In genomic region chr10:124724279-124725027, GRCh38 we compare ENCODE assay signal across 9 cellular contexts. TPM values are rescaled to one million over a fixed set of nuclear protein-coding genes. Genes with fewer than 3 reads are reported as not detected.
DNase-seq lines count a peak whose midpoint lies in the region; ATAC-seq and TF ChIP-seq lines count a peak whose summit lies in the region.
"Had no signal": no experiment of that assay in that cellular context is flagged by ENCODE, and none has a peak within 500 bp of the region (broad histone marks: within the 10 kb centered on the region; RNA-seq: fewer than 3 reads in every experiment).

No MANE protein-coding gene starts in this region.

- TF ChIP-seq CTCF in body of pancreas (IDR thresholded peaks at IDR 0.05): no peak
- TF ChIP-seq CTCF in thoracic aorta (IDR thresholded peaks at IDR 0.05): no peak

- H3K4me3 Mint-ChIP-seq in activated CD4-positive, alpha-beta T cell treated with anti-CD3 and anti-CD28 coated beads, Interleukin-2, amount 10 ng/mL, durations not matched to agents 24 days and 14 days: no peak overlapping the region

- H3K9me3 Mint-ChIP-seq in activated CD4-positive, alpha-beta T cell treated with anti-CD3 and anti-CD28 coated beads, Interleukin-2, amount 10 ng/mL, durations not matched to agents 24 days and 14 days: no peaks in the 10 kb centered on the region

- H3K4me3 ChIP-seq in body of pancreas: no peak overlapping the region
- no peak overlapping the region for H3K4me3 ChIP-seq in thoracic aorta

- ATAC-seq in body of pancreas (peak; percentile 65), thoracic aorta (ENCODE audit: insufficient number of reproducible peaks, low FRiP score, low read depth) (no peak), GM21423 (IDR thresholded peaks at IDR 0.05; ENCODE audit: unreplicated experiment) (no peak)

- no peaks in the 10 kb centered on the region for H3K27me3 Mint-ChIP-seq in activated CD4-positive, alpha-beta T cell treated with anti-CD3 and anti-CD28 coated beads, Interleukin-2, amount 10 ng/mL, durations not matched to agents 24 days and 14 days

- H3K4me1 ChIP-seq in body of pancreas (peaks cover 53% of the 10 kb centered on the region), thoracic aorta (ENCODE audit: control insufficient read depth in 1 of 2, low read depth in 2 of 2) (peaks cover 38 to 64% of the 10 kb centered on the region in 2 donors)

- H3K27ac Mint-ChIP-seq in activated CD4-positive, alpha-beta T cell treated with anti-CD3 and anti-CD28 coated beads, Interleukin-2, amount 10 ng/mL, durations not matched to agents 24 days and 14 days: peak overlapping the region; percentile 60

- whole genome bisulfite sequencing in body of pancreas, 2 donors: 74 to 77% methylated on average over 13 to 19 of the region's 20 CpGs

- H3K36me3 ChIP-seq in body of pancreas (replicated peaks in 1 of 2; ENCODE audit: insufficient read depth in 1 of 2, low read depth in 2 of 2): no peaks in the 10 kb centered on the region
- no peaks in the 10 kb centered on the region for H3K36me3 ChIP-seq in thoracic aorta

- intact Hi-C loops in activated CD4-positive, alpha-beta T cell treated with anti-CD3 and anti-CD28 coated beads, Interleukin-2, amount 10 ng/mL, durations not matched to agents 24 days and 14 days (cut with micrococcal nuclease): no loop called here
- intact Hi-C loops in body of pancreas (cut with DNase I): no loop called here

- peaks cover 66% of the 10 kb centered on the region for H3K4me1 Mint-ChIP-seq in activated CD4-positive, alpha-beta T cell treated with anti-CD3 and anti-CD28 coated beads, Interleukin-2, amount 10 ng/mL, durations not matched to agents 24 days and 14 days

- TF ChIP-seq POLR2A in body of pancreas (IDR thresholded peaks at IDR 0.05): no peak

- H3K9me3 ChIP-seq in body of pancreas: no peaks in the 10 kb centered on the region
- no peaks in the 10 kb centered on the region for H3K9me3 ChIP-seq in thoracic aorta

- H3K36me3 Mint-ChIP-seq in activated CD4-positive, alpha-beta T cell treated with anti-CD3 and anti-CD28 coated beads, Interleukin-2, amount 10 ng/mL, durations not matched to agents 24 days and 14 days (ENCODE audit: low read depth): peaks cover 29% of the 10 kb centered on the region

- no peaks in the 10 kb centered on the region for H3K27me3 ChIP-seq in body of pancreas
- H3K27me3 ChIP-seq in thoracic aorta (replicated peaks; ENCODE audit: insufficient read depth): no peaks in the 10 kb centered on the region

- H3K27ac ChIP-seq in body of pancreas (peak overlapping the region; percentile 0 to 78 (median 44)), thoracic aorta (peak overlapping the region; percentile 30 to 71)

- no peak for DNase-seq in activated CD4-positive, alpha-beta T cell treated with anti-CD3 and anti-CD28 coated beads, Interleukin-2, amount 10 ng/mL, durations not matched to agents 24 days and 14 days
- DNase-seq in activated CD4-positive, alpha-beta T cell treated with anti-CD3 and anti-CD28 coated beads for 48 hours: no peak
- peak in 2 of 4 donors; percentile 57 to 59 for DNase-seq in body of pancreas
- DNase-seq in middle frontal gyrus (ENCODE audit: extremely low spot score, low spot score): peak; percentile 87
- DNase-seq in thoracic aorta (ENCODE audit: low spot score): no peak
- DNase-seq in stimulated activated CD4-positive, alpha-beta T cell treated with anti-CD3 and anti-CD28 coated beads, Interleukin-4, amount 100 ng/mL, for 4 hours: no peak
- no peak for DNase-seq in activated gamma-delta T cell (lab: John Stamatoyannopoulos, UW)
- DNase-seq: activated CD4-positive, alpha-beta T cell treated with anti-CD3 and anti-CD28 coated beads, Interleukin-2, amount 50 U/mL, for 48 hours had no signal

RNA-seq across cellular contexts. Expression of gene FAM53B, which starts 19.7 kb away (rescaled TPM):
- total RNA-seq in activated CD4-positive, alpha-beta T cell treated with anti-CD3 and anti-CD28 coated beads, Interleukin-2, amount 10 ng/mL, durations not matched to agents 24 days and 14 days: 20.9 and 21.8 TPM in 2 replicates
- total RNA-seq in body of pancreas (10 to 100 TPM; 17.1 to 21.1 TPM), thoracic aorta (10 to 100 TPM; 26.6 to 49.5 TPM)
